1 cellular context compared by ENCODE assay signal in genomic region chr19:16516923-16517610, GRCh38.
TF ChIP-seq lines count a peak whose summit lies in the region.

No MANE protein-coding gene starts in this region.

TF ChIP-seq in HCT116, 20 proteins besides CTCF, POLR2A, EP300 and RAD21 (continued from another document):
- no peak for TF ChIP-seq REST (IDR thresholded peaks at IDR 0.05; ENCODE audit: low read depth)
- no peak for TF ChIP-seq EZH2 (IDR thresholded peaks at IDR 0.05)
- no peak for TF ChIP-seq SIN3A (IDR thresholded peaks at IDR 0.05; ENCODE audit: low read depth)
- no peak for TF ChIP-seq CBX3 (IDR thresholded peaks at IDR 0.05; ENCODE audit: low read depth)
- TF ChIP-seq ZBTB33 (IDR thresholded peaks at IDR 0.05; ENCODE audit: extremely low read depth, insufficient replicate concordance, low read length), result no peak
